ENCODE assay signal across 5 cellular contexts in genomic region chr10:17950269-17950668, GRCh38. TPM values are rescaled to one million over a fixed set of nuclear protein-coding genes. Genes with fewer than 3 reads are reported as not detected.
"Had no signal": no experiment of that assay in that cellular context is flagged by ENCODE, and none has a peak within 500 bp of the region (broad histone marks: within the 10 kb centered on the region; RNA-seq: fewer than 3 reads in every experiment).

No MANE protein-coding gene starts in this region.

RNA-seq across cellular contexts. Expression of gene SLC39A12, which starts 1.4 kb away (rescaled TPM):
- total RNA-seq: HepG2, HT-29, HT1080, IMR-90 had no signal
- polyA plus RNA-seq: HepG2, IgD-negative memory B cell, IMR-90 had no signal
